Comparison of ENCODE assay signal across 8 cellular contexts in the genomic region with DNA sequence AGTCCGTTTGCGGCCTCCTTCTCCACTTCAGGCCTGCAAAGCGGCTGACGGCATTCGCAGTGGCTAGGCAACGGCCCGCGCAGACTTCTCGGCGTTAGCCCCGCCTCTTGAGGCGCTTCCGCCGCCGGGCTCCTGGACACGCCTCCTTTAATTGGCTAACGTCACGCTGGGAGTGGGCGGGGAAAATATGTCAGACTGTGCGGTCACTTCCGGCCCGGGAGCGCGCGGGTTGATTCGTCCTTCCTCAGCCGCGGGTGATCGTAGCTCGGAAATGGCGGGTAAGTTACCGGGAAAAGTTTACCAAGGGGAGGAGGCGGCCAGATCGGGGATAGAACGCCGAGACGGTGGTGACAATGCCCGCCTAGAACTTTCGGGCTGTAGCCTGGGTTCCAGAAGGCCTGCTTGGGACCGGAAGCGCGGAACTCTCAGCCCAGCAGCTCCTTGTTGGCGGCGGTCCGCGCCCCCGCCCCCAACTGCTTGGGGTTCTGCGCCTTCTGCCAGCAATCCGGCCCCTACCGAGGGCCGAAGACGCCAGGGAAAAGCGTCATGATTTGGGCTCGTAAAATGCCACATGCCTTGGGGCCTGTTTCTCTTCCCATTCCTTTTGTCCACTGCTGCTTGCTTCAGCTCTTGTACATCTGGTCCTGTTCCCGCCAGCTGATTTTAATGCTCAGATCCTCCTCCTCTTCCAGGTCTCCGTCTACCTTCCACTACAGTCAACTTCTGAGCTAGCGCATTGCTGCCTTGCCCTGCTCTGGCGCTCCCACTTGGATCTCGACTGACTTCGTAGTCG. TPM values are rescaled to one million over a fixed set of nuclear protein-coding genes. Genes with fewer than 3 reads are reported as not detected.
DNase-seq lines count a peak whose midpoint lies in the region; ATAC-seq and TF ChIP-seq lines count a peak whose summit lies in the region.

A gene with protein sequence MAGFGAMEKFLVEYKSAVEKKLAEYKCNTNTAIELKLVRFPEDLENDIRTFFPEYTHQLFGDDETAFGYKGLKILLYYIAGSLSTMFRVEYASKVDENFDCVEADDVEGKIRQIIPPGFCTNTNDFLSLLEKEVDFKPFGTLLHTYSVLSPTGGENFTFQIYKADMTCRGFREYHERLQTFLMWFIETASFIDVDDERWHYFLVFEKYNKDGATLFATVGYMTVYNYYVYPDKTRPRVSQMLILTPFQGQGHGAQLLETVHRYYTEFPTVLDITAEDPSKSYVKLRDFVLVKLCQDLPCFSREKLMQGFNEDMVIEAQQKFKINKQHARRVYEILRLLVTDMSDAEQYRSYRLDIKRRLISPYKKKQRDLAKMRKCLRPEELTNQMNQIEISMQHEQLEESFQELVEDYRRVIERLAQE (plus strand): TSS at position 232 of the 793 bp plus-strand sequence. CDS start 40 bp downstream, at position 272.

- peaks cover 38% of the 10 kb centered on the region for H3K4me1 ChIP-seq in left ventricle myocardium inferior

- peak; percentile 53 for TF ChIP-seq POLR2A in GM15510 (IDR thresholded peaks at IDR 0.05; ENCODE audit: borderline replicate concordance, extremely low read depth, insufficient read length)

- H3K4me3 Mint-ChIP-seq in T-helper 17 cell (peak within 1 kb of the TSS; percentile 100), progenitor cell of endocrine pancreas (ENCODE audit: low read depth) (peak within 1 kb of the TSS; percentile 87)

- peak within 1 kb of the TSS; percentile 89 for H3K27ac ChIP-seq in left ventricle myocardium inferior (replicated peaks)

- H3K27me3 Mint-ChIP-seq in T-helper 17 cell (no peaks in the 10 kb centered on the region), progenitor cell of endocrine pancreas (peaks cover 5% of the 10 kb centered on the region)

- H3K4me1 Mint-ChIP-seq in T-helper 17 cell: peaks cover 19% of the 10 kb centered on the region
- H3K4me1 Mint-ChIP-seq in progenitor cell of endocrine pancreas (ENCODE audit: low read depth): peaks cover 12% of the 10 kb centered on the region

- peak; percentile 96 for ATAC-seq in HG02885 (IDR thresholded peaks at IDR 0.05; ENCODE audit: poor library complexity, unreplicated experiment)
- peak; percentile 99 for ATAC-seq in T-helper 17 cell

- H3K27ac Mint-ChIP-seq in T-helper 17 cell (peak within 1 kb of the TSS; percentile 99), progenitor cell of endocrine pancreas (peak within 1 kb of the TSS; percentile 97)

- intact Hi-C loops in left ventricle myocardium inferior (cut with micrococcal nuclease): no loop called here

- no peaks in the 10 kb centered on the region for H3K27me3 ChIP-seq in left ventricle myocardium inferior (ENCODE audit: low read depth)

- no peak for TF ChIP-seq CTCF in left ventricle myocardium inferior (IDR thresholded peaks at IDR 0.05; ENCODE audit: borderline replicate concordance)
- TF ChIP-seq CTCF in progenitor cell of endocrine pancreas (IDR thresholded peaks at IDR 0.05; ENCODE audit: unreplicated experiment): no peak

- peaks cover 21% of the 10 kb centered on the region for H3K36me3 ChIP-seq in left ventricle myocardium inferior

- DNase-seq in NCI-H1694 treated with DMSO at 0.1 percent for 48 hours (lab: John Stamatoyannopoulos, UW): peak; percentile 95
- peak; percentile 92 to 95 (median 93) for DNase-seq in T-helper 17 cell
- DNase-seq in amygdala (lab: John Stamatoyannopoulos, UW): peak; percentile 76 to 99 (median 94)
- DNase-seq in left ventricle myocardium inferior: peak; percentile 97
- peak; percentile 95 for DNase-seq in progenitor cell of endocrine pancreas (ENCODE audit: low spot score, unreplicated experiment)
- DNase-seq in ureter (ENCODE audit: low spot score): peak; percentile 99

- H3K4me3 ChIP-seq in left ventricle myocardium inferior: peak within 1 kb of the TSS; percentile 87

- H3K9me3 ChIP-seq in T-helper 17 cell (ENCODE audit: control insufficient read depth, low read length, poor library complexity, severe bottlenecking) (no peaks in the 10 kb centered on the region), left ventricle myocardium inferior (replicated peaks) (no peaks in the 10 kb centered on the region)

- H3K9me3 Mint-ChIP-seq in progenitor cell of endocrine pancreas (ENCODE audit: low read depth): no peaks in the 10 kb centered on the region

- H3K36me3 Mint-ChIP-seq in T-helper 17 cell (ENCODE audit: low read depth) (peaks cover 4% of the 10 kb centered on the region), progenitor cell of endocrine pancreas (ENCODE audit: insufficient read depth) (peaks cover 2% of the 10 kb centered on the region)

RNA-seq across cellular contexts. Expression of the gene that starts here (rescaled TPM):
- total RNA-seq in T-helper 17 cell (10 to 100 TPM; 20.8 to 22.3 TPM), left ventricle myocardium inferior (31.0 TPM), progenitor cell of endocrine pancreas (40.5 and 41.2 TPM in 2 replicates), ureter (34.0 TPM)

Comparison
In these comparisons a context has a peak if more than half of its experiments do, and no peak if none do; other contexts are left out.
1. Peak in every context shown above with its lines: DNase-seq, ATAC-seq, H3K4me3 ChIP-seq and H3K27ac ChIP-seq.